Comparison of ENCODE assay signal across 22 cellular contexts in genomic region chr6:16595514-16595913, GRCh38.
"Had no signal": no experiment of that assay in that cellular context is flagged by ENCODE, and none has a peak within 500 bp of the region (broad histone marks: within the 10 kb centered on the region; RNA-seq: fewer than 3 reads in every experiment).

No MANE protein-coding gene starts in this region.

- H3K9me3 ChIP-seq: gastroesophageal sphincter, right atrium auricular region, spleen, thyroid gland, upper lobe of right lung had no signal

- H3K27ac Mint-ChIP-seq: activated naive CD4-positive, alpha-beta T cell treated with anti-CD3 and anti-CD28 coated beads, Interleukin-2, amount 50 U/mL, for 72 hours; endodermal cell; naive thymus-derived CD4-positive, alpha-beta T cell; neural progenitor cell; progenitor cell of endocrine pancreas; T-cell; T-helper 2 cell treated with Interferon-gamma antibody and Interleukin-4, amounts not matched to agents 5 μg/mL and 100 μg/mL, for 36 hours had no signal

- H3K9me3 Mint-ChIP-seq: endodermal cell; neural progenitor cell; T-cell; T-helper 2 cell treated with Interferon-gamma antibody and Interleukin-4, amounts not matched to agents 5 μg/mL and 100 μg/mL, for 36 hours had no signal

- ATAC-seq: activated naive CD4-positive, alpha-beta T cell treated with anti-CD3 and anti-CD28 coated beads, Interleukin-2, amount 50 U/mL, for 72 hours; gastroesophageal sphincter; naive thymus-derived CD4-positive, alpha-beta T cell; stimulated activated naive CD8-positive, alpha-beta T cell treated with anti-CD3 and anti-CD28 coated beads, Interleukin-15, Interleukin-2, amounts not matched to agents 100 U/mL and 50 U/mL, for 24 hours; T-cell had no signal

- H3K36me3 Mint-ChIP-seq: activated naive CD4-positive, alpha-beta T cell treated with anti-CD3 and anti-CD28 coated beads, Interleukin-2, amount 50 U/mL, for 72 hours; neural progenitor cell had no signal

- H3K4me3 Mint-ChIP-seq: endodermal cell; naive thymus-derived CD4-positive, alpha-beta T cell; neural progenitor cell; T-cell; T-helper 2 cell treated with Interferon-gamma antibody and Interleukin-4, amounts not matched to agents 5 μg/mL and 100 μg/mL, for 36 hours had no signal

- DNase-seq: activated CD4-positive, alpha-beta T cell treated with anti-CD3 and anti-CD28 coated beads for 1 hour; activated CD4-positive, alpha-beta T cell treated with anti-CD3 and anti-CD28 coated beads, Interleukin-2, amount 50 U/mL, for 1 hour; activated T-cell treated with anti-CD3 and anti-CD28 coated beads, Interleukin-2, amount 50 U/mL, for 1 hour; cortex of kidney; endodermal cell; head of caudate nucleus; hypothalamus; mesendoderm; naive thymus-derived CD4-positive, alpha-beta T cell; spleen; stimulated activated CD4-positive, alpha-beta T cell treated with anti-CD3 and anti-CD28 coated beads, Interleukin-4, amount 100 ng/mL, for 1 hour; stimulated activated naive CD8-positive, alpha-beta T cell treated with anti-CD3 and anti-CD28 coated beads, Interleukin-15, Interleukin-2, amounts not matched to agents 100 U/mL and 50 U/mL, for 24 hours; T-cell; upper lobe of right lung had no signal

- H3K9ac ChIP-seq: neural progenitor cell had no signal

- H2AFZ ChIP-seq: neural progenitor cell had no signal

- H3K36me3 ChIP-seq: gastroesophageal sphincter, neural progenitor cell, right atrium auricular region, thyroid gland, upper lobe of right lung had no signal

- H3K4me3 ChIP-seq: gastroesophageal sphincter, neural progenitor cell, right atrium auricular region, spleen, thyroid gland, upper lobe of right lung had no signal

- H3K27ac ChIP-seq: gastroesophageal sphincter, neural progenitor cell, right atrium auricular region, thyroid gland, upper lobe of right lung, VCaP had no signal

- H3K4me1 ChIP-seq: gastroesophageal sphincter, neural progenitor cell, right atrium auricular region, thyroid gland, upper lobe of right lung had no signal

- H3K27me3 Mint-ChIP-seq: naive thymus-derived CD4-positive, alpha-beta T cell; progenitor cell of endocrine pancreas; T-cell had no signal

- H3K4me2 ChIP-seq: neural progenitor cell had no signal

- H3K27me3 ChIP-seq: gastroesophageal sphincter, neural progenitor cell, right atrium auricular region, spleen, thyroid gland, upper lobe of right lung had no signal
